8 cellular contexts compared by ENCODE assay signal in genomic region chr11:65110354-65110861, GRCh38. TPM values are rescaled to one million over a fixed set of nuclear protein-coding genes. Genes with fewer than 3 reads are reported as not detected.
DNase-seq lines count a peak whose midpoint lies in the region; ATAC-seq and TF ChIP-seq lines count a peak whose summit lies in the region.

No MANE protein-coding gene starts in this region.

- H3K27ac Mint-ChIP-seq in activated naive CD8-positive, alpha-beta T cell treated with anti-CD3 and anti-CD28 coated beads for 36 hours: no peak overlapping the region
- no peak overlapping the region for H3K27ac Mint-ChIP-seq in progenitor cell of endocrine pancreas

- no peaks in the 10 kb centered on the region for H3K9me3 ChIP-seq in upper lobe of left lung

- TF ChIP-seq POLR2A in upper lobe of left lung (IDR thresholded peaks at IDR 0.05): no peak

- DNase-seq in activated gamma-delta T cell treated with Interleukin-2 at 50 U/mL for 16 hours: peak; percentile 97
- no peak for DNase-seq in activated gamma-delta T cell (lab: John Stamatoyannopoulos, UW)
- DNase-seq in NCI-H146 (lab: John Stamatoyannopoulos, UW): peak; percentile 76
- peak; percentile 43 to 76 for DNase-seq in SW 1271 (lab: John Stamatoyannopoulos, UW)
- DNase-seq in activated naive CD8-positive, alpha-beta T cell treated with anti-CD3 and anti-CD28 coated beads for 36 hours: peak; percentile 93
- peak; percentile 70 to 98 (median 93) for DNase-seq in head of caudate nucleus
- peak; percentile 92 for DNase-seq in progenitor cell of endocrine pancreas (ENCODE audit: low spot score, unreplicated experiment)
- peak; percentile 78 to 88 for DNase-seq in upper lobe of left lung

- 9% methylated on average over 18 of the region's 18 CpGs; no CpG with 5 or more reads in 1 of the 2 donors for WGBS in upper lobe of left lung, 2 donors

- H3K4me3 ChIP-seq in upper lobe of left lung: no peak overlapping the region

- intact Hi-C loops in head of caudate nucleus (cut with DNase I): loop anchor here (10.0 kb wide), 1 partner anchor 186 kb away; the partner anchor contains the start of gene PPP2R5B

- no peaks in the 10 kb centered on the region for H3K27me3 Mint-ChIP-seq in activated naive CD8-positive, alpha-beta T cell treated with anti-CD3 and anti-CD28 coated beads for 36 hours
- no peaks in the 10 kb centered on the region for H3K27me3 Mint-ChIP-seq in progenitor cell of endocrine pancreas

- ATAC-seq in upper lobe of left lung (ENCODE audit: low FRiP score in 2 of 2): peak; percentile 82 to 85

- TF ChIP-seq CTCF in progenitor cell of endocrine pancreas (IDR thresholded peaks at IDR 0.05; ENCODE audit: unreplicated experiment) (peak; percentile 89), upper lobe of left lung (IDR thresholded peaks at IDR 0.05) (peak; percentile 97 to 99 (median 98))

- no peaks in the 10 kb centered on the region for H3K9me3 Mint-ChIP-seq in activated naive CD8-positive, alpha-beta T cell treated with anti-CD3 and anti-CD28 coated beads for 36 hours
- H3K9me3 Mint-ChIP-seq in progenitor cell of endocrine pancreas (ENCODE audit: low read depth): no peaks in the 10 kb centered on the region

- H3K36me3 Mint-ChIP-seq in activated naive CD8-positive, alpha-beta T cell treated with anti-CD3 and anti-CD28 coated beads for 36 hours: peaks cover 3% of the 10 kb centered on the region
- H3K36me3 Mint-ChIP-seq in progenitor cell of endocrine pancreas (ENCODE audit: insufficient read depth): peaks cover 1% of the 10 kb centered on the region

- TF ChIP-seq EP300 in upper lobe of left lung (IDR thresholded peaks at IDR 0.05): no peak

- peaks cover 8 to 30% (median 25%) of the 10 kb centered on the region in 4 donors for H3K36me3 ChIP-seq in upper lobe of left lung

- H3K27me3 ChIP-seq in upper lobe of left lung: no peaks in the 10 kb centered on the region

- peak overlapping the region in 3 of 4 donors; percentile 6 to 77 (median 55) for H3K27ac ChIP-seq in upper lobe of left lung

- H3K4me1 Mint-ChIP-seq in activated naive CD8-positive, alpha-beta T cell treated with anti-CD3 and anti-CD28 coated beads for 36 hours: peaks cover 35% of the 10 kb centered on the region
- H3K4me1 Mint-ChIP-seq in progenitor cell of endocrine pancreas (ENCODE audit: low read depth): peaks cover 9% of the 10 kb centered on the region

- no peak overlapping the region for H3K4me3 Mint-ChIP-seq in activated naive CD8-positive, alpha-beta T cell treated with anti-CD3 and anti-CD28 coated beads for 36 hours
- H3K4me3 Mint-ChIP-seq in progenitor cell of endocrine pancreas (ENCODE audit: low read depth): no peak overlapping the region

- peaks cover 29 to 54% (median 44%) of the 10 kb centered on the region in 4 donors for H3K4me1 ChIP-seq in upper lobe of left lung

RNA-seq across cellular contexts. Expression of gene TM7SF2, which starts 1.3 kb away (rescaled TPM):
- total RNA-seq in activated naive CD8-positive, alpha-beta T cell treated with anti-CD3 and anti-CD28 coated beads for 36 hours: 10 to 100 TPM; 12.3 to 14.7 TPM
- total RNA-seq in progenitor cell of endocrine pancreas: 123 and 124 TPM in 2 replicates
- 10 to 100 TPM; 36.8 to 82.7 (median 45.5) TPM for total RNA-seq in upper lobe of left lung

RNA-seq across cellular contexts. Expression of gene ZNHIT2, which starts 7.1 kb away (rescaled TPM):
- 10 to 100 TPM; 14.9 to 15.1 TPM for total RNA-seq in activated naive CD8-positive, alpha-beta T cell treated with anti-CD3 and anti-CD28 coated beads for 36 hours
- total RNA-seq in progenitor cell of endocrine pancreas: 10.5 and 11.8 TPM in 2 replicates
- total RNA-seq in upper lobe of left lung: 10 to 100 TPM; 12.6 to 28.5 (median 15.2) TPM

RNA-seq across cellular contexts. Expression of gene FAU, which starts 11.5 kb away (rescaled TPM):
- total RNA-seq in activated naive CD8-positive, alpha-beta T cell treated with anti-CD3 and anti-CD28 coated beads for 36 hours: 1,000 to 10,000 TPM; 1,087 to 1,097 TPM
- total RNA-seq in progenitor cell of endocrine pancreas: 607 and 611 TPM in 2 replicates
- total RNA-seq in upper lobe of left lung: 1,000 to 10,000 TPM in 1 of 6 donors, 100 to 1,000 TPM in 5; 405 to 1,014 (median 590) TPM

RNA-seq across cellular contexts. Expression of gene MRPL49, which starts 11.7 kb away (rescaled TPM):
- total RNA-seq in activated naive CD8-positive, alpha-beta T cell treated with anti-CD3 and anti-CD28 coated beads for 36 hours: 100 to 1,000 TPM in 1 of 2 experiments, 10 to 100 TPM in 1; 99.9 to 100 TPM
- 38.8 and 39.6 TPM in 2 replicates for total RNA-seq in progenitor cell of endocrine pancreas
- total RNA-seq in upper lobe of left lung: 10 to 100 TPM; 15.7 to 78.6 (median 57.1) TPM

RNA-seq across cellular contexts. Expression of gene VPS51, which starts 14.4 kb away (rescaled TPM):
- 100 to 1,000 TPM in 1 of 2 experiments, 10 to 100 TPM in 1; 88.0 to 108 TPM for total RNA-seq in activated naive CD8-positive, alpha-beta T cell treated with anti-CD3 and anti-CD28 coated beads for 36 hours
- total RNA-seq in progenitor cell of endocrine pancreas (112 and 123 TPM in 2 replicates), upper lobe of left lung (100 to 1,000 TPM; 102 to 531 (median 175) TPM)
